In genomic region chr1:36224537-36225297, GRCh38 we compare ENCODE assay signal across 8 cellular contexts. TPM values are rescaled to one million over a fixed set of nuclear protein-coding genes. Genes with fewer than 3 reads are reported as not detected.
A peak's percentile ranks its signal among the peaks of the same experiment; 100 is the strongest.
DNase-seq lines count a peak whose midpoint lies in the region; ATAC-seq and TF ChIP-seq lines count a peak whose summit lies in the region.

No MANE protein-coding gene starts in this region.

- TF ChIP-seq POLR2A in esophagus muscularis mucosa (IDR thresholded peaks at IDR 0.05; ENCODE audit: low read depth), result no peak

- TF ChIP-seq CTCF in Calu3 (IDR thresholded peaks at IDR 0.05; ENCODE audit: unreplicated experiment) (peak; percentile 27), VCaP (conservative IDR thresholded peaks at IDR 0.05) (peak; percentile 54), esophagus muscularis mucosa (IDR thresholded peaks at IDR 0.05) (peak; percentile 21 to 55 (median 28))

- DNase-seq in Calu3 (peak; percentile 64), NCI-H2171 treated with DMSO at 0.1 percent for 48 hours (lab: John Stamatoyannopoulos, UW) (peak; percentile 90), esophagus muscularis mucosa (ENCODE audit: extremely low spot score) (peak; percentile 96), inferior parietal cortex (ENCODE audit: extremely low spot score) (no peak)
- DNase-seq in naive thymus-derived CD8-positive, alpha-beta T cell, result no peak

- TSS peak; percentile 56 for BruUV-seq in Calu3 (replicated peaks; lab: Mats Ljungman, UMichigan)

- H3K4me1 ChIP-seq in esophagus muscularis mucosa, result peaks cover 43 to 58% (median 57%) of the 10 kb centered on the region in 4 donors

- H3K36me3 ChIP-seq in esophagus muscularis mucosa, result peaks cover 0 to 23% (median 15%) of the 10 kb centered on the region in 4 donors

- H3K9me3 Mint-ChIP-seq in Calu3 (ENCODE audit: low read depth, unreplicated experiment), result no peaks in the 10 kb centered on the region
- no peaks in the 10 kb centered on the region for H3K9me3 Mint-ChIP-seq in naive thymus-derived CD8-positive, alpha-beta T cell

- H3K36me3 Mint-ChIP-seq in Calu3 (ENCODE audit: insufficient read depth, unreplicated experiment), result peaks cover 62% of the 10 kb centered on the region
- peaks cover 0 to 39% (median 0%) of the 10 kb centered on the region in 3 donors for H3K36me3 Mint-ChIP-seq in naive thymus-derived CD8-positive, alpha-beta T cell

- H3K27ac Mint-ChIP-seq in Calu3 (ENCODE audit: unreplicated experiment), result peak overlapping the region; percentile 96
- peak overlapping the region; percentile 97 to 100 (median 100) for H3K27ac Mint-ChIP-seq in naive thymus-derived CD8-positive, alpha-beta T cell

- POLR2A ChIA-PET in naive thymus-derived CD8-positive, alpha-beta T cell (lab: Charles Lee), result interaction anchor here (0.6 to 3.7 kb wide), 20 partner anchors 10 to 294 kb away, joined by 3 to 52 read pairs (median 6); partner anchors contain the start of genes ADPRS, AGO3, MAP7D1 and MRPS15

- peak; percentile 38 for ATAC-seq in GM19324 (IDR thresholded peaks at IDR 0.05; ENCODE audit: low FRiP score, unreplicated experiment)
- peak; percentile 48 for ATAC-seq in HG03280 (IDR thresholded peaks at IDR 0.05; ENCODE audit: unreplicated experiment)
- ATAC-seq in naive thymus-derived CD8-positive, alpha-beta T cell, result peak; percentile 50 to 60

- WGBS in esophagus muscularis mucosa, result under 1% methylated on average over 29 of the region's 29 CpGs

- intact Hi-C loops in Calu3 (cut with micrococcal nuclease; ENCODE audit: unreplicated experiment) (loop anchor here (2.0 to 10.0 kb wide), 2 partner anchors 24 to 60 kb away; no protein-coding TSS in a partner anchor), esophagus muscularis mucosa (cut with DNase I) (loop anchor here (5.0 kb wide), 1 partner anchor 63 kb away; no protein-coding TSS in a partner anchor)

- no peaks in the 10 kb centered on the region for H3K27me3 ChIP-seq in esophagus muscularis mucosa

- TF ChIP-seq EP300 in esophagus muscularis mucosa (IDR thresholded peaks at IDR 0.05), result no peak

- H3K27me3 Mint-ChIP-seq in Calu3 (ENCODE audit: unreplicated experiment), result no peaks in the 10 kb centered on the region
- no peaks in the 10 kb centered on the region for H3K27me3 Mint-ChIP-seq in naive thymus-derived CD8-positive, alpha-beta T cell

- no peaks in the 10 kb centered on the region for H3K9me3 ChIP-seq in esophagus muscularis mucosa

- peak overlapping the region; percentile 96 for H3K4me3 Mint-ChIP-seq in Calu3 (ENCODE audit: low read depth, unreplicated experiment)
- H3K4me3 Mint-ChIP-seq in naive thymus-derived CD8-positive, alpha-beta T cell, result peak overlapping the region; percentile 94 to 100 (median 98)

- peaks cover 21% of the 10 kb centered on the region for H3K4me1 Mint-ChIP-seq in Calu3 (ENCODE audit: low read depth, unreplicated experiment)
- H3K4me1 Mint-ChIP-seq in naive thymus-derived CD8-positive, alpha-beta T cell, result peaks cover 20 to 51% (median 43%) of the 10 kb centered on the region in 4 donors

- H3K27ac ChIP-seq in VCaP (peak overlapping the region; percentile 95), esophagus muscularis mucosa (replicated peaks in 1 of 4) (peak overlapping the region; percentile 96 to 99 (median 98))

- CTCF ChIA-PET in Calu3 (lab: Charles Lee), result interaction anchor here (0.6 to 1.7 kb wide), 6 partner anchors 24 to 78 kb away, joined by 3 to 8 read pairs (median 4); partner anchors contain the start of gene TRAPPC3

- peak overlapping the region; percentile 81 to 92 (median 86) for H3K4me3 ChIP-seq in esophagus muscularis mucosa

RNA-seq across cellular contexts. Expression of gene THRAP3, which starts 0.5 kb away (rescaled TPM):
- total RNA-seq in Calu3 (2022) (97.5 and 99.4 TPM in 2 replicates), esophagus muscularis mucosa (100 to 1,000 TPM in 2 of 4 donors, 10 to 100 TPM in 2; 90.3 to 116 (median 104) TPM)
- total RNA-seq in naive thymus-derived CD8-positive, alpha-beta T cell, result 100 to 1,000 TPM; 123 to 131 TPM
- polyA plus RNA-seq in naive thymus-derived CD8-positive, alpha-beta T cell, result 100 to 1,000 TPM in 1 of 3 donors, 10 to 100 TPM in 2; 87.6 to 106 (median 97.8) TPM

Comparison
In these comparisons a context has a peak if more than half of its experiments do, and no peak if none do; other contexts are left out.
1. DNase-seq: peak in Calu3 (single experiment), NCI-H2171 treated with DMSO at 0.1 percent for 48 hours (single experiment) and esophagus muscularis mucosa (single experiment); none in naive thymus-derived CD8-positive, alpha-beta T cell (0 of 10) and inferior parietal cortex (single experiment).
2. Peak in every context shown above with its lines, with median percentiles within 50 percentile points of each other: CTCF ChIP-seq and ATAC-seq.